12 cellular contexts compared by ENCODE assay signal in genomic region chr15:84605225-84605882, GRCh38. TPM values are rescaled to one million over a fixed set of nuclear protein-coding genes. Genes with fewer than 3 reads are reported as not detected.
DNase-seq lines count a peak whose midpoint lies in the region; ATAC-seq and TF ChIP-seq lines count a peak whose summit lies in the region.
"Had no signal": no experiment of that assay in that cellular context is flagged by ENCODE, and none has a peak within 500 bp of the region (broad histone marks: within the 10 kb centered on the region; RNA-seq: fewer than 3 reads in every experiment).

No MANE protein-coding gene starts in this region.

- TF ChIP-seq POLR2A in IMR-90 (IDR thresholded peaks at IDR 0.05; ENCODE audit: low read depth, low read length): no peak

- H2BK120ac ChIP-seq in IMR-90 (ENCODE audit: low read depth, low read length): no peak overlapping the region

- POLR2A ChIA-PET in IMR-90 (lab: Charles Lee; ENCODE audit: unreplicated experiment): no interaction called here

- H3K27ac Mint-ChIP-seq in brain (peak overlapping the region in 2 of 5 experiments; percentile 13 to 44), neural progenitor cell (peak overlapping the region; percentile 23)

- H3K36me3 Mint-ChIP-seq in brain: peaks cover 83% of the 10 kb centered on the region
- H3K36me3 Mint-ChIP-seq in neural progenitor cell: peaks cover 42% of the 10 kb centered on the region

- H3K27ac ChIP-seq in IMR-90 (ENCODE audit: insufficient read depth, low read length) (no peak overlapping the region), neural progenitor cell (no peak overlapping the region)
- H3K27ac ChIP-seq: brain microvascular endothelial cell, HL-60 had no signal

- peaks cover 0 to 4% (median 2%) of the 10 kb centered on the region in 5 experiments for H3K9me3 Mint-ChIP-seq in brain
- no peaks in the 10 kb centered on the region for H3K9me3 Mint-ChIP-seq in neural progenitor cell

- no peak overlapping the region for H3K18ac ChIP-seq in IMR-90 (ENCODE audit: low read depth, low read length)

- CTCF ChIA-PET in IMR-90 (lab: Yijun Ruan, JAX): interaction anchor here (0.6 kb wide), 1 partner anchor 417 kb away, joined by 3 read pairs; no protein-coding TSS in a partner anchor

- no peaks in the 10 kb centered on the region for H3F3A ChIP-seq in neural progenitor cell (ENCODE audit: low read depth)

- ATAC-seq in IMR-90 (ENCODE audit: low read depth) (no peak), Right ventricle myocardium inferior (no peak)

- H3K9ac ChIP-seq in IMR-90 (ENCODE audit: low read depth, low read length) (no peak overlapping the region), neural progenitor cell (no peak overlapping the region)

- no peak for TF ChIP-seq RAD21 in IMR-90 (IDR thresholded peaks at IDR 0.05; ENCODE audit: low read length)

- peaks cover 5% of the 10 kb centered on the region for H3K79me2 ChIP-seq in neural progenitor cell (ENCODE audit: low read depth)

- in situ Hi-C loops in IMR-90 (cut with MboI; ENCODE audit: low sequenced_read_pairs): no loop called here

- H4K20me1 ChIP-seq in IMR-90 (ENCODE audit: insufficient read depth, low read length) (peaks cover 12% of the 10 kb centered on the region; the same call in 1 of the 2 replicates), neural progenitor cell (ENCODE audit: low read depth) (peaks cover 55% of the 10 kb centered on the region)

- no peak overlapping the region for H3K4me2 ChIP-seq in IMR-90 (ENCODE audit: low read depth, low read length)
- no peak overlapping the region for H3K4me2 ChIP-seq in neural progenitor cell

- H3K56ac ChIP-seq in IMR-90 (ENCODE audit: extremely low read depth, insufficient read depth, low read length): no peak overlapping the region

- H3K79me1 ChIP-seq in IMR-90 (ENCODE audit: low read depth in 1 of 2, low read length in 2 of 2): peaks cover 33 to 59% of the 10 kb centered on the region in 2 experiments

- no peaks in the 10 kb centered on the region; the same call in 1 of the 2 replicates for H3K9me1 ChIP-seq in IMR-90 (ENCODE audit: insufficient read depth, low read length)

- H3K9me3 ChIP-seq in IMR-90 (ENCODE audit: control insufficient read depth, insufficient read depth, low read length) (no peaks in the 10 kb centered on the region), neural progenitor cell (ENCODE audit: low read depth) (no peaks in the 10 kb centered on the region)
- H3K9me3 ChIP-seq: spleen had no signal

- 0 out of 2 replicates have a peak overlapping the region, but pooled peaks have one; percentile 10 for H3K14ac ChIP-seq in IMR-90 (replicated peaks; ENCODE audit: low read depth, low read length)

- intact Hi-C loops in IMR-90 (cut with micrococcal nuclease): no loop called here
- intact Hi-C loops in Right ventricle myocardium inferior (cut with DNase I): loop anchor here (10.0 kb wide), 1 partner anchor 439 kb away; no protein-coding TSS in a partner anchor

- H2AFZ ChIP-seq in IMR-90 (replicated peaks; ENCODE audit: low read length, poor library complexity): no peak overlapping the region
- H2AFZ ChIP-seq in neural progenitor cell (replicated peaks): no peak overlapping the region

- H3K4ac ChIP-seq in IMR-90 (ENCODE audit: low read depth, low read length): 0 out of 2 replicates have a peak overlapping the region, but pooled peaks have one; percentile 20

- no peak overlapping the region for H2AK9ac ChIP-seq in IMR-90 (replicated peaks; ENCODE audit: low read depth, low read length, poor library complexity)

- TF ChIP-seq CTCF in IMR-90 (conservative IDR thresholded peaks at IDR 0.05; ENCODE audit: low read depth, low read length): no peak
- no peak for TF ChIP-seq CTCF in brain (conservative IDR thresholded peaks at IDR 0.05)
- TF ChIP-seq CTCF in neural progenitor cell (IDR thresholded peaks at IDR 0.05): no peak

- H3K4me3 ChIP-seq in IMR-90 (ENCODE audit: insufficient read depth, low read depth, low read length) (no peak overlapping the region), neural progenitor cell (no peak overlapping the region)

- no peak overlapping the region for H2BK5ac ChIP-seq in IMR-90 (ENCODE audit: low read depth, low read length, poor library complexity, severe bottlenecking)

- no peak overlapping the region for H4K5ac ChIP-seq in IMR-90 (ENCODE audit: low read depth, low read length)

- H2BK20ac ChIP-seq in IMR-90 (ENCODE audit: low read depth, low read length): no peak overlapping the region

- dilution Hi-C loops in IMR-90 (cut with HindIII; ENCODE audit: low sequenced_read_pairs, unreplicated experiment): no loop called here

- H2AK5ac ChIP-seq in IMR-90 (ENCODE audit: low read depth, low read length): no peak overlapping the region

- no peaks in the 10 kb centered on the region for H3K27me3 ChIP-seq in IMR-90 (ENCODE audit: control insufficient read depth, insufficient read depth, low read length)
- H3K27me3 ChIP-seq in neural progenitor cell: peaks cover 40% of the 10 kb centered on the region
- H3K27me3 ChIP-seq: brain microvascular endothelial cell, spleen had no signal

- no peak overlapping the region for H2BK15ac ChIP-seq in IMR-90 (ENCODE audit: low read depth, low read length)

- H3K4me1 ChIP-seq in IMR-90 (ENCODE audit: control insufficient read depth, insufficient read depth, low read length) (peaks cover 4% of the 10 kb centered on the region), neural progenitor cell (peaks cover 5% of the 10 kb centered on the region)

- peak; percentile 14 for DNase-seq in Daoy (ENCODE audit: low read depth)
- peak; percentile 14 for DNase-seq in IMR-90
- no peak for DNase-seq in neural progenitor cell (ENCODE audit: low spot score)
- no peak for DNase-seq in NCI-H446 (lab: John Stamatoyannopoulos, UW)
- DNase-seq in OCI-M1 (lab: John Stamatoyannopoulos, UW): no peak
- no peak for DNase-seq in Right ventricle myocardium inferior (ENCODE audit: missing footprints)
- DNase-seq: brain microvascular endothelial cell, NCI-H1048, NCI-H510A treated with DMSO at 0.1 percent for 48 hours, spleen had no signal

- H4K8ac ChIP-seq in IMR-90 (ENCODE audit: low read depth in 2 of 2, low read length in 2 of 2): no peak overlapping the region

- H3K27me3 Mint-ChIP-seq in brain (peaks cover 9% of the 10 kb centered on the region), neural progenitor cell (ENCODE audit: insufficient read depth, low read depth) (peaks cover 3% of the 10 kb centered on the region)

- H3K4me1 Mint-ChIP-seq in brain (peaks cover 79% of the 10 kb centered on the region), neural progenitor cell (peaks cover 12% of the 10 kb centered on the region)

- WGBS in IMR-90 (ENCODE audit: extremely low coverage in 2 of 2, insufficient read length in 1 of 2), 2 experiments: 67% methylated on average over 4 of the region's 7 CpGs; no CpG with 5 or more reads in 1 of the 2 experiments

- H3K4me3 Mint-ChIP-seq in brain (peak overlapping the region; percentile 14 to 73 (median 39)), neural progenitor cell (no peak overlapping the region)

- no TSS peak for BruUV-seq in IMR-90 (replicated peaks; lab: Mats Ljungman, UMichigan)

- H4K91ac ChIP-seq in IMR-90 (ENCODE audit: insufficient read depth, low read depth, low read length): no peak overlapping the region

- H3K36me3 ChIP-seq in IMR-90 (ENCODE audit: control insufficient read depth, insufficient read depth, low read length) (peaks cover 38% of the 10 kb centered on the region), neural progenitor cell (no peaks in the 10 kb centered on the region)

- no peak overlapping the region for H3K23ac ChIP-seq in IMR-90 (ENCODE audit: low read depth, low read length)

TF ChIP-seq in IMR-90, 13 proteins besides CTCF, POLR2A, EP300 and RAD21 (continues in another document):
- TF ChIP-seq RFX5 (IDR thresholded peaks at IDR 0.05; ENCODE audit: low read depth, low read length) (no peak), BHLHE40 (IDR thresholded peaks at IDR 0.05; ENCODE audit: low read depth, low read length) (no peak), RCOR1 (IDR thresholded peaks at IDR 0.05; ENCODE audit: insufficient replicate concordance, low read length) (no peak), CHD1 (IDR thresholded peaks at IDR 0.05; ENCODE audit: low read depth, low read length) (no peak), MAZ (IDR thresholded peaks at IDR 0.05; ENCODE audit: borderline replicate concordance, low read depth, low read length) (no peak)

RNA-seq across cellular contexts. Expression of gene ZSCAN2, which starts 4.5 kb away (rescaled TPM):
- total RNA-seq in Daoy (2014; rRNA removed; shearing (Covaris generic)): 6.4 and 9.9 TPM in 2 replicates
- total RNA-seq in IMR-90 (2012; rRNA removed) (15.0 and 18.3 TPM in 2 replicates), neural progenitor cell (ENCODE audit: low replicate concordance) (6.7 and 14.2 TPM in 2 replicates), Right ventricle myocardium inferior (5.7 TPM)
- polyA plus RNA-seq in IMR-90 (2012; rRNA removed) (10.4 and 11.1 TPM in 2 replicates), brain (ENCODE audit: insufficient read depth, low read depth, low replicate concordance) (10.7 TPM)
- polyA plus RNA-seq in IMR-90 (2012; cell fraction: cytosol; rRNA removed): 11.1 and 12.0 TPM in 2 replicates
- polyA plus RNA-seq in IMR-90 (2012; cell fraction: nucleus; rRNA removed; ENCODE audit: low replicate concordance): 6.0 and 6.9 TPM in 2 replicates

RNA-seq across cellular contexts. Expression of gene WDR73, which starts 48.7 kb away (rescaled TPM):
- total RNA-seq in Daoy (2014; rRNA removed; shearing (Covaris generic)): 19.3 and 42.7 TPM in 2 replicates
- total RNA-seq in IMR-90 (2012; rRNA removed) (18.6 and 25.5 TPM in 2 replicates), neural progenitor cell (ENCODE audit: low replicate concordance) (37.4 and 46.8 TPM in 2 replicates), Right ventricle myocardium inferior (12.8 TPM)
- polyA plus RNA-seq in IMR-90 (2012; rRNA removed) (18.8 and 21.5 TPM in 2 replicates), brain (ENCODE audit: insufficient read depth, low read depth, low replicate concordance) (11.8 TPM)
- polyA plus RNA-seq in IMR-90 (2012; cell fraction: cytosol; rRNA removed): 10.0 and 14.8 TPM in 2 replicates
- 56.1 and 58.7 TPM in 2 replicates for polyA plus RNA-seq in IMR-90 (2012; cell fraction: nucleus; rRNA removed; ENCODE audit: low replicate concordance)

RNA-seq across cellular contexts. Expression of gene NMB, which starts 52.6 kb away (rescaled TPM):
- total RNA-seq in Daoy (2014; rRNA removed; shearing (Covaris generic)): 0.30 and 3.4 TPM in 2 replicates
- total RNA-seq in IMR-90 (2012; rRNA removed) (1.3 and 1.4 TPM in 2 replicates), neural progenitor cell (ENCODE audit: low replicate concordance) (0.24 and 3.7 TPM in 2 replicates), Right ventricle myocardium inferior (3.9 TPM)
- polyA plus RNA-seq in IMR-90 (2012; rRNA removed) (3.8 and 5.1 TPM in 2 replicates), brain (ENCODE audit: insufficient read depth, low read depth, low replicate concordance) (10.5 TPM)
- 1.8 and 5.9 TPM in 2 replicates for polyA plus RNA-seq in IMR-90 (2012; cell fraction: cytosol; rRNA removed)
- polyA plus RNA-seq in IMR-90 (2012; cell fraction: nucleus; rRNA removed; ENCODE audit: low replicate concordance): 1.3 and 2.6 TPM in 2 replicates

Comparison
In these comparisons a context has a peak if more than half of its experiments do, and no peak if none do; other contexts are left out.
1. DNase-seq: peak in Daoy (single experiment) and IMR-90 (single experiment); none in neural progenitor cell (single experiment), NCI-H446 (0 of 2), OCI-M1 (single experiment) and Right ventricle myocardium inferior (single experiment).